ENCODE assay signal across 2 cellular contexts in the genomic region with DNA sequence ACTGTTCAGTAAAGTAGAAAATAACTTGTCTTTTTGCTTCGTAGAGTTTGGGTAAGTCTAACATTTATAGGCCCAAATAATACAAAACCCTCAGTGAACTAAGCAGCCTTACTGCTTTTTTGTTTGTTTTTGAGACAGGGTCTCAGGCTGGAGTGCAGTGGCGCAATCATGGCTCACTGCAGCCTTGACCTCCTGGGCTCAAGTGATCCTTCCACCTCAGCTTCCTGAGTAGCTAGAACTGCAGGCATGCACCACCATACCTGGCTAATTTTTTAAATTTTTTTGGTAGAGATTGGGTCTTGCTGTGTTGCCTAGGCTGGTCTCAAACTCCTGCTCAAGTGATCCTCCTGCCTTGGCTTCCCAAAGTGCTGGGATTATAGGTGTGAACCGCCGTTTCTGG.
TF ChIP-seq lines count a peak whose summit lies in the region.

No MANE protein-coding gene starts in this region.

TF ChIP-seq in HEK293, 187 proteins besides CTCF, POLR2A, EP300 and RAD21:
- TF ChIP-seq, protein P1, sequence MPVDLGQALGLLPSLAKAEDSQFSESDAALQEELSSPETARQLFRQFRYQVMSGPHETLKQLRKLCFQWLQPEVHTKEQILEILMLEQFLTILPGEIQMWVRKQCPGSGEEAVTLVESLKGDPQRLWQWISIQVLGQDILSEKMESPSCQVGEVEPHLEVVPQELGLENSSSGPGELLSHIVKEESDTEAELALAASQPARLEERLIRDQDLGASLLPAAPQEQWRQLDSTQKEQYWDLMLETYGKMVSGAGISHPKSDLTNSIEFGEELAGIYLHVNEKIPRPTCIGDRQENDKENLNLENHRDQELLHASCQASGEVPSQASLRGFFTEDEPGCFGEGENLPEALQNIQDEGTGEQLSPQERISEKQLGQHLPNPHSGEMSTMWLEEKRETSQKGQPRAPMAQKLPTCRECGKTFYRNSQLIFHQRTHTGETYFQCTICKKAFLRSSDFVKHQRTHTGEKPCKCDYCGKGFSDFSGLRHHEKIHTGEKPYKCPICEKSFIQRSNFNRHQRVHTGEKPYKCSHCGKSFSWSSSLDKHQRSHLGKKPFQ (tag by site-specific recombination; IDR thresholded peaks at IDR 0.05), result peak; percentile 45; the same call in 1 of the 2 replicates
- TF ChIP-seq OSR2 (tag by site-specific recombination; IDR thresholded peaks at IDR 0.05) (peak; percentile 26; the same call in 1 of the 2 replicates), ZIC2 (tag by site-specific recombination; IDR thresholded peaks at IDR 0.05) (peak; percentile 15; the same call in 1 of the 2 replicates)

TF ChIP-seq in K562, 482 proteins besides CTCF, POLR2A, EP300 and RAD21:
- peak; percentile 56; the same call in 1 of the 2 replicates for TF ChIP-seq CEBPG (CRISPR knock-in tag; IDR thresholded peaks at IDR 0.05)
- TF ChIP-seq CEBPG (tag; conservative IDR thresholded peaks at IDR 0.05 in 1 of 2, IDR thresholded peaks at IDR 0.05 in 1 of 2), result peak; percentile 30 to 36; a peak in 2 of 4 replicates
- peak; percentile 90 for TF ChIP-seq CEBPB (tag; IDR thresholded peaks at IDR 0.05)
